8 cellular contexts compared by ENCODE assay signal in the genomic region with DNA sequence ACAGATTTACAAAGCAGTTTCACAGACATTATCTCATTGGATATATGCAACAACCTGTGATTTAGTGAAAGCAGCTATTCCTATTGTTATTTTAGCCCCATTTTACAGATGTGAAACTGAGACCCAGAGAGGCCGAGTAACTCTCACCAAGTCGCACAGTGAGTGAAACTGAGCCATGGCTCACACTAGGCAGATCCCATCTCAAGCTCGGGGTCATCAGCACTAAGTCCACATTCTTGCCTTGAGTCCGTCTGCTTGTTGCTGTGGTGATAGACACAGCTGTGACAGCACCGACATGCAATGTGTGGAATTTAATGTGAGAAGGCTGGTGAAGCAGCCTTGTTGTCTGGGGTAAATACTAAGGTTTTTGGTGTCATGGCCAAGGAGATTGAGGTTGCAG. TPM values are rescaled to one million over a fixed set of nuclear protein-coding genes. Genes with fewer than 3 reads are reported as not detected.
DNase-seq lines count a peak whose midpoint lies in the region; ATAC-seq and TF ChIP-seq lines count a peak whose summit lies in the region.

No MANE protein-coding gene starts in this region.

- H3K27me3 Mint-ChIP-seq in glutamatergic neuron (ENCODE audit: unreplicated experiment) = no peaks in the 10 kb centered on the region

- H3K9me3 ChIP-seq in IMR-90 (ENCODE audit: control insufficient read depth, insufficient read depth, low read length) (no peaks in the 10 kb centered on the region), testis (no peaks in the 10 kb centered on the region)

- no peak overlapping the region for H3K14ac ChIP-seq in IMR-90 (replicated peaks; ENCODE audit: low read depth, low read length)

- H3K23ac ChIP-seq in IMR-90 (ENCODE audit: low read depth, low read length) = 0 out of 2 replicates have a peak overlapping the region, but pooled peaks have one; percentile 31

- H3K9me1 ChIP-seq in IMR-90 (ENCODE audit: insufficient read depth, low read length) = peaks cover 7% of the 10 kb centered on the region; the same call in 1 of the 2 replicates

- H3K4me3 Mint-ChIP-seq in glutamatergic neuron (ENCODE audit: unreplicated experiment) = peak overlapping the region; percentile 47

- H2BK120ac ChIP-seq in IMR-90 (ENCODE audit: low read depth, low read length) = no peak overlapping the region

- peaks cover 0 to 7% of the 10 kb centered on the region in 2 experiments; a peak in 1 of 4 replicates for H3K79me1 ChIP-seq in IMR-90 (ENCODE audit: low read depth in 1 of 2, low read length in 2 of 2)

- CTCF ChIA-PET in IMR-90 (lab: Yijun Ruan, JAX) = interaction anchor here (1.6 kb wide), 1 partner anchor 28 kb away, joined by 5 read pairs; no protein-coding TSS in a partner anchor

- peak; percentile 38 for ATAC-seq in GM19328 (IDR thresholded peaks at IDR 0.05; ENCODE audit: unreplicated experiment)
- peak; percentile 97 for ATAC-seq in IMR-90 (ENCODE audit: low read depth)
- no peak for ATAC-seq in esophagus mucosa

- POLR2A ChIA-PET in IMR-90 (lab: Charles Lee; ENCODE audit: unreplicated experiment) = no interaction called here

- H4K91ac ChIP-seq in IMR-90 (ENCODE audit: insufficient read depth, low read depth, low read length) = peak overlapping the region; percentile 43; the same call in 1 of the 2 replicates

- dilution Hi-C loops in IMR-90 (cut with HindIII; ENCODE audit: low sequenced_read_pairs, unreplicated experiment) = no loop called here

- peak overlapping the region; percentile 71 for H2AFZ ChIP-seq in IMR-90 (replicated peaks; ENCODE audit: low read length, poor library complexity)

- H3K27me3 ChIP-seq in IMR-90 (ENCODE audit: control insufficient read depth, insufficient read depth, low read length) = no peaks in the 10 kb centered on the region
- no peaks in the 10 kb centered on the region for H3K27me3 ChIP-seq in testis

- no peak overlapping the region for H2AK5ac ChIP-seq in IMR-90 (ENCODE audit: low read depth, low read length)

- DNase-seq in IMR-90 (peak; percentile 94), glutamatergic neuron (no peak), testis (no peak), HUDEP-2 (lab: John Stamatoyannopoulos, UW; ENCODE audit: unreplicated experiment in 76 of 76) (no peak), NCI-H2196 (lab: John Stamatoyannopoulos, UW; ENCODE audit: unreplicated experiment) (no peak)
- no peak for DNase-seq in NK-92 treated with Interleukin-12 subunit alpha and Interleukin-12 subunit beta, amount 100 ng/mL, for 24 hours (lab: John Stamatoyannopoulos, UW)

- intact Hi-C loops in IMR-90 (cut with micrococcal nuclease) (no loop called here), testis (cut with DNase I; ENCODE audit: low total_unique reads) (no loop called here)

- H2BK5ac ChIP-seq in IMR-90 (ENCODE audit: low read depth, low read length, poor library complexity, severe bottlenecking) = peak overlapping the region; percentile 73

- WGBS in IMR-90 (ENCODE audit: extremely low coverage in 2 of 2, insufficient read length in 1 of 2), 2 experiments = 54% methylated on average over 3 of the region's 5 CpGs; no CpG with 5 or more reads in 1 of the 2 experiments
- WGBS in testis, 2 donors = 58 to 71% methylated on average over 5 of the region's 5 CpGs

- in situ Hi-C loops in IMR-90 (cut with MboI; ENCODE audit: low sequenced_read_pairs) = no loop called here

- H3K56ac ChIP-seq in IMR-90 (ENCODE audit: extremely low read depth, insufficient read depth, low read length) = peak overlapping the region; percentile 25; the same call in 1 of the 2 replicates

- no peak overlapping the region for H2BK15ac ChIP-seq in IMR-90 (ENCODE audit: low read depth, low read length)

- no TSS peak for BruUV-seq in IMR-90 (replicated peaks; lab: Mats Ljungman, UMichigan)

- H4K8ac ChIP-seq in IMR-90 (ENCODE audit: low read depth in 2 of 2, low read length in 2 of 2) = no peak overlapping the region

- no peak overlapping the region for H3K4me3 ChIP-seq in IMR-90 (ENCODE audit: insufficient read depth, low read depth, low read length)
- no peak overlapping the region for H3K4me3 ChIP-seq in testis

- no peak overlapping the region for H4K5ac ChIP-seq in IMR-90 (ENCODE audit: low read depth, low read length)

- peaks cover 16% of the 10 kb centered on the region for H3K4me1 Mint-ChIP-seq in glutamatergic neuron (ENCODE audit: low read depth, unreplicated experiment)

- H3K27ac ChIP-seq in IMR-90 (ENCODE audit: insufficient read depth, low read length) (no peak overlapping the region), testis (peak overlapping the region; percentile 81 to 85)

- H3K9ac ChIP-seq in IMR-90 (ENCODE audit: low read depth, low read length) = no peak overlapping the region

- H3K36me3 Mint-ChIP-seq in glutamatergic neuron (ENCODE audit: unreplicated experiment) = no peaks in the 10 kb centered on the region

- H4K20me1 ChIP-seq in IMR-90 (ENCODE audit: insufficient read depth, low read length) = no peaks in the 10 kb centered on the region

- H3K36me3 ChIP-seq in IMR-90 (ENCODE audit: control insufficient read depth, insufficient read depth, low read length) (peaks cover 3% of the 10 kb centered on the region), testis (ENCODE audit: low read depth, missing control alignments) (no peaks in the 10 kb centered on the region)

- H3K27ac Mint-ChIP-seq in glutamatergic neuron (ENCODE audit: unreplicated experiment) = no peak overlapping the region

- peak overlapping the region; percentile 5 for H2AK9ac ChIP-seq in IMR-90 (replicated peaks; ENCODE audit: low read depth, low read length, poor library complexity)

- H3K18ac ChIP-seq in IMR-90 (ENCODE audit: low read depth, low read length) = no peak overlapping the region

- H3K9me3 Mint-ChIP-seq in glutamatergic neuron (ENCODE audit: unreplicated experiment) = no peaks in the 10 kb centered on the region

- peak overlapping the region; percentile 27 for H3K4me2 ChIP-seq in IMR-90 (ENCODE audit: low read depth, low read length)

- no peak for TF ChIP-seq RAD21 in IMR-90 (IDR thresholded peaks at IDR 0.05; ENCODE audit: low read length)

- H2BK20ac ChIP-seq in IMR-90 (ENCODE audit: low read depth, low read length) = 0 out of 2 replicates have a peak overlapping the region, but pooled peaks have one; percentile 22

- TF ChIP-seq POLR2A in IMR-90 (IDR thresholded peaks at IDR 0.05; ENCODE audit: low read depth, low read length) = no peak
- TF ChIP-seq POLR2A in testis (IDR thresholded peaks at IDR 0.05) = no peak

- peaks cover 10% of the 10 kb centered on the region for H3K4me1 ChIP-seq in IMR-90 (ENCODE audit: control insufficient read depth, insufficient read depth, low read length)
- H3K4me1 ChIP-seq in testis = peaks cover 25% of the 10 kb centered on the region

- H3K4ac ChIP-seq in IMR-90 (ENCODE audit: low read depth, low read length) = 0 out of 2 replicates have a peak overlapping the region, but pooled peaks have one; percentile 11

- TF ChIP-seq CTCF in IMR-90 (conservative IDR thresholded peaks at IDR 0.05; ENCODE audit: low read depth, low read length) (no peak), glutamatergic neuron (IDR thresholded peaks at IDR 0.05; ENCODE audit: partially characterized antibody, unreplicated experiment) (no peak), testis (IDR thresholded peaks at IDR 0.05) (no peak)

TF ChIP-seq in IMR-90, 13 proteins besides CTCF, POLR2A, EP300 and RAD21 (continues in another document):
- TF ChIP-seq ELK1 (IDR thresholded peaks at IDR 0.05; ENCODE audit: borderline replicate concordance, low read depth, low read length) = no peak
- peak; percentile 18; the same call in 1 of the 2 replicates for TF ChIP-seq MAFK (IDR thresholded peaks at IDR 0.05; ENCODE audit: low read depth, low read length)
- TF ChIP-seq RFX5 (IDR thresholded peaks at IDR 0.05; ENCODE audit: low read depth, low read length) = no peak
- TF ChIP-seq FOS (IDR thresholded peaks at IDR 0.05; ENCODE audit: low read depth, low read length) = peak; percentile 53
- peak; percentile 100 for TF ChIP-seq RCOR1 (IDR thresholded peaks at IDR 0.05; ENCODE audit: insufficient replicate concordance, low read length)
- TF ChIP-seq USF2 (IDR thresholded peaks at IDR 0.05; ENCODE audit: low read depth, low read length) = no peak
- TF ChIP-seq SMC3 (IDR thresholded peaks at IDR 0.05; ENCODE audit: low read depth, low read length) = no peak
- TF ChIP-seq MAZ (IDR thresholded peaks at IDR 0.05; ENCODE audit: borderline replicate concordance, low read depth, low read length) = peak; percentile 33; the same call in 1 of the 2 replicates
- no peak for TF ChIP-seq CEBPB (IDR thresholded peaks at IDR 0.05; ENCODE audit: low read depth, low read length)

RNA-seq across cellular contexts. Expression of gene GMCL1, which starts 40.3 kb away (rescaled TPM):
- 3.4 and 6.1 TPM in 2 replicates for total RNA-seq in IMR-90 (2012; rRNA removed)
- polyA plus RNA-seq in IMR-90 (2012; rRNA removed) = 2.3 and 2.8 TPM in 2 replicates
- polyA plus RNA-seq in IMR-90 (2012; cell fraction: cytosol; rRNA removed) = 2.8 and 3.0 TPM in 2 replicates
- 4.0 and 4.2 TPM in 2 replicates for polyA plus RNA-seq in IMR-90 (2012; cell fraction: nucleus; rRNA removed; ENCODE audit: low replicate concordance)
- total RNA-seq in glutamatergic neuron (ENCODE audit: unreplicated experiment) = 11.6 TPM
- total RNA-seq in testis = 10 to 100 TPM; 19.9 to 27.6 TPM
- 30.5 TPM for polyA plus RNA-seq in testis (ENCODE audit: insufficient read depth, low read depth, low replicate concordance)
- total RNA-seq in esophagus mucosa = 9.5 TPM

RNA-seq across cellular contexts. Expression of gene ANXA4, which starts 47.2 kb away (rescaled TPM):
- total RNA-seq in IMR-90 (2012; rRNA removed) (22.2 and 25.8 TPM in 2 replicates), glutamatergic neuron (ENCODE audit: unreplicated experiment) (3.1 TPM), testis (10 to 100 TPM; 27.1 to 30.2 TPM), esophagus mucosa (71.8 TPM)
- polyA plus RNA-seq in IMR-90 (2012; rRNA removed) (72.0 and 113 TPM in 2 replicates), testis (ENCODE audit: insufficient read depth, low read depth, low replicate concordance) (71.2 TPM)
- 21.8 and 32.1 TPM in 2 replicates for polyA plus RNA-seq in IMR-90 (2012; cell fraction: cytosol; rRNA removed)
- 18.7 and 28.6 TPM in 2 replicates for polyA plus RNA-seq in IMR-90 (2012; cell fraction: nucleus; rRNA removed; ENCODE audit: low replicate concordance)
